ENCODE assay signal across 17 cellular contexts in genomic region chr11:202490-202889, GRCh38. TPM values are rescaled to one million over a fixed set of nuclear protein-coding genes. Genes with fewer than 3 reads are reported as not detected.
A peak's percentile ranks its signal among the peaks of the same experiment; 100 is the strongest.
DNase-seq lines count a peak whose midpoint lies in the region; ATAC-seq, FAIRE-seq and TF ChIP-seq lines count a peak whose summit lies in the region.
"Had no signal": no experiment of that assay in that cellular context is flagged by ENCODE, and none has a peak within 500 bp of the region (broad histone marks: within the 10 kb centered on the region; RNA-seq: fewer than 3 reads in every experiment).

No MANE protein-coding gene starts in this region.

- intact Hi-C loops in HepG2 (cut with micrococcal nuclease; ENCODE audit: unreplicated experiment), result no loop called here
- intact Hi-C loops in right lobe of liver (cut with DNase I), result loop anchor here in 1 of 2 donors (5.0 kb wide), 1 partner anchor 45 kb away; no protein-coding TSS in a partner anchor

- H4K20me1 ChIP-seq in HepG2 (ENCODE audit: insufficient read depth, low read length), result peaks cover 7% of the 10 kb centered on the region; the same call in 1 of the 2 replicates

- in situ Hi-C loops in HepG2 (cut with HindIII; ENCODE audit: extremely low pct_ligation_motif_present, low pct_unique_long_range_greater_than_20kb), result no loop called here

- H3K79me2 ChIP-seq in HepG2 (ENCODE audit: insufficient read depth, low read length), result peaks cover 20% of the 10 kb centered on the region

- H3K9ac ChIP-seq in HepG2 (ENCODE audit: insufficient read depth, low read depth, low read length), result no peak overlapping the region

- no peak overlapping the region for H3K4me2 ChIP-seq in HepG2 (ENCODE audit: low read depth, low read length)
- H3K4me2 ChIP-seq: PC-9 had no signal

- ATAC-seq in HepG2, result no peak
- no peak for ATAC-seq in right lobe of liver
- no peak for ATAC-seq in activated CD8-positive, alpha-beta memory T cell treated with anti-CD3 and anti-CD28 coated beads, Interleukin-2, amount 10 ng/mL, durations not matched to agents 7 days and 5 days
- ATAC-seq in left lobe of liver, result no peak
- ATAC-seq in GM18868 (IDR thresholded peaks at IDR 0.05; ENCODE audit: unreplicated experiment), result no peak
- ATAC-seq: body of pancreas had no signal

- CTCF ChIA-PET in HepG2 (lab: Yijun Ruan, JAX; ENCODE audit: low intra/inter-chr PET ratio, low total read pairs), result no interaction called here
- CTCF ChIA-PET in activated CD8-positive, alpha-beta memory T cell treated with anti-CD3 and anti-CD28 coated beads, Interleukin-2, amount 10 ng/mL, durations not matched to agents 7 days and 5 days (lab: Charles Lee), result no interaction called here

- H3K36me3 Mint-ChIP-seq in activated CD8-positive, alpha-beta memory T cell treated with anti-CD3 and anti-CD28 coated beads, Interleukin-2, amount 10 ng/mL, durations not matched to agents 7 days and 5 days, result peaks cover 6% of the 10 kb centered on the region

- no peak for DNase-seq in HepG2 (ENCODE audit: low spot score)
- DNase-seq in right lobe of liver, result no peak
- DNase-seq in activated CD8-positive, alpha-beta memory T cell treated with anti-CD3 and anti-CD28 coated beads, Interleukin-2, amount 10 ng/mL, durations not matched to agents 7 days and 5 days, result no peak
- peak; percentile 35 for DNase-seq in left lobe of liver (ENCODE audit: low spot score)
- no peak for DNase-seq in SKM-1 (lab: John Stamatoyannopoulos, UW; ENCODE audit: unreplicated experiment)
- DNase-seq in NCI-H345 treated with DMSO at 0.1 percent for 48 hours (lab: John Stamatoyannopoulos, UW; ENCODE audit: unreplicated experiment), result no peak
- DNase-seq: BE2C; foreskin melanocyte; NCI-H1417; PC-9; stimulated activated naive CD4-positive, alpha-beta T cell treated with Interleukin-2 at 50 U/mL for 16 hours had no signal

- H3K27me3 ChIP-seq in HepG2 (ENCODE audit: control insufficient read depth in 1 of 2, insufficient read depth in 2 of 2, low read length in 2 of 2) (no peaks in the 10 kb centered on the region; a peak in 1 of 5 replicates), right lobe of liver (no peaks in the 10 kb centered on the region), thymus (ENCODE audit: control insufficient read depth, insufficient read depth) (no peaks in the 10 kb centered on the region)
- H3K27me3 ChIP-seq: BE2C, body of pancreas had no signal

- H3K27ac ChIP-seq in HepG2 (ENCODE audit: extremely low read length, insufficient read depth, low read length) (no peak overlapping the region), right lobe of liver (no peak overlapping the region), thymus (ENCODE audit: low read depth) (peak overlapping the region; percentile 48)
- H3K27ac ChIP-seq: body of pancreas, PC-9 had no signal

- peaks cover 23% of the 10 kb centered on the region for H3K4me1 ChIP-seq in HepG2 (ENCODE audit: insufficient read depth, low read length)
- H3K4me1 ChIP-seq in right lobe of liver, result peaks cover 0 to 14% (median 8%) of the 10 kb centered on the region in 4 donors
- peaks cover 19% of the 10 kb centered on the region for H3K4me1 ChIP-seq in thymus (ENCODE audit: control insufficient read depth, insufficient read depth, low read length)
- H3K4me1 ChIP-seq: BE2C had no signal

- H3K4me3 ChIP-seq in HepG2 (replicated peaks in 1 of 3; ENCODE audit: insufficient read depth in 1 of 3, low read depth in 2 of 3, low read length in 3 of 3), result no peak overlapping the region
- H3K4me3 ChIP-seq in right lobe of liver, result no peak overlapping the region
- H3K4me3 ChIP-seq in thymus (ENCODE audit: low read length), result no peak overlapping the region
- H3K4me3 ChIP-seq: body of pancreas, PC-9 had no signal

- POLR2A ChIA-PET in HepG2 (lab: Yijun Ruan, JAX), result no interaction called here

- H2AFZ ChIP-seq in HepG2 (ENCODE audit: low read length), result no peak overlapping the region
- H2AFZ ChIP-seq: PC-9 had no signal

- no peak for TF ChIP-seq POLR2A in HepG2 (IDR thresholded peaks at IDR 0.05; ENCODE audit: insufficient read depth in 1 of 2, low read depth in 2 of 2, low read length in 2 of 2)
- no peak for TF ChIP-seq POLR2A in right lobe of liver (IDR thresholded peaks at IDR 0.05)

- no peak for FAIRE-seq in HepG2 (lab: Jason Lieb, UNC)

- H3K27ac Mint-ChIP-seq in activated CD8-positive, alpha-beta memory T cell treated with anti-CD3 and anti-CD28 coated beads, Interleukin-2, amount 10 ng/mL, durations not matched to agents 7 days and 5 days, result peak overlapping the region; percentile 68

- peaks cover 3 to 23% of the 10 kb centered on the region in 2 experiments; a peak in 4 of 5 replicates for H3K36me3 ChIP-seq in HepG2 (replicated peaks in 1 of 2; ENCODE audit: control insufficient read depth in 1 of 2, insufficient read depth in 2 of 2, low read length in 2 of 2)
- H3K36me3 ChIP-seq in right lobe of liver, result peaks cover 0 to 17% (median 4%) of the 10 kb centered on the region in 4 donors
- H3K36me3 ChIP-seq in thymus (ENCODE audit: control insufficient read depth, insufficient read depth), result peaks cover 28% of the 10 kb centered on the region
- H3K36me3 ChIP-seq: BE2C had no signal

- no peaks in the 10 kb centered on the region for H3K27me3 Mint-ChIP-seq in activated CD8-positive, alpha-beta memory T cell treated with anti-CD3 and anti-CD28 coated beads, Interleukin-2, amount 10 ng/mL, durations not matched to agents 7 days and 5 days

- H3K9me3 ChIP-seq in HepG2 (ENCODE audit: low read length), result no peaks in the 10 kb centered on the region
- no peaks in the 10 kb centered on the region for H3K9me3 ChIP-seq in right lobe of liver
- peaks cover 1% of the 10 kb centered on the region for H3K9me3 ChIP-seq in thymus (ENCODE audit: control insufficient read depth)
- H3K9me3 ChIP-seq: BE2C, body of pancreas had no signal

- 84% methylated on average over 8 of the region's 8 CpGs for WGBS in HepG2 (ENCODE audit: low lambda C conversion rate)
- WGBS in right lobe of liver (ENCODE audit: insufficient coverage, low coverage, low lambda C conversion rate, missing lambda C conversion rate), result 75% methylated on average over 8 of the region's 8 CpGs
- 91% methylated on average over 8 of the region's 8 CpGs for WGBS in thymus

- no peaks in the 10 kb centered on the region for H3K9me3 Mint-ChIP-seq in activated CD8-positive, alpha-beta memory T cell treated with anti-CD3 and anti-CD28 coated beads, Interleukin-2, amount 10 ng/mL, durations not matched to agents 7 days and 5 days (ENCODE audit: low read depth)

- TF ChIP-seq EP300 in HepG2 (IDR thresholded peaks at IDR 0.05; ENCODE audit: low read depth in 2 of 2, low read length in 2 of 2), result no peak
- no peak for TF ChIP-seq EP300 in HepG2 (CRISPR knock-in tag; IDR thresholded peaks at IDR 0.05; ENCODE audit: borderline replicate concordance)

- TF ChIP-seq CTCF in HepG2 (CRISPR knock-in tag; IDR thresholded peaks at IDR 0.05), result no peak
- TF ChIP-seq CTCF in right lobe of liver (IDR thresholded peaks at IDR 0.05), result no peak

- BruUV-seq in HepG2 (replicated peaks; lab: Mats Ljungman, UMichigan), result no TSS peak

- H3K4me1 Mint-ChIP-seq in activated CD8-positive, alpha-beta memory T cell treated with anti-CD3 and anti-CD28 coated beads, Interleukin-2, amount 10 ng/mL, durations not matched to agents 7 days and 5 days, result peaks cover 43% of the 10 kb centered on the region

- no peak for TF ChIP-seq RAD21 in HepG2 (CRISPR knock-in tag; IDR thresholded peaks at IDR 0.05)

- H3K4me3 Mint-ChIP-seq in activated CD8-positive, alpha-beta memory T cell treated with anti-CD3 and anti-CD28 coated beads, Interleukin-2, amount 10 ng/mL, durations not matched to agents 7 days and 5 days, result no peak overlapping the region

RNA-seq across cellular contexts. Expression of gene BET1L, which starts 4.7 kb away (rescaled TPM):
- total RNA-seq in HepG2 (2016; rRNA removed; fragmentation: Illumina TruSeq; extraction: Trizol) (26.2 and 27.3 TPM in 2 replicates), right lobe of liver (10 to 100 TPM; 17.2 to 28.9 (median 24.8) TPM), left lobe of liver (33.6 TPM)
- 12.4 and 15.5 TPM in 2 replicates for total RNA-seq in HepG2 (2016; cell fraction: cytosol; rRNA removed; fragmentation: Illumina TruSeq; extraction: Trizol; ENCODE audit: low read depth)
- total RNA-seq in HepG2 (2016; cell fraction: insoluble cytoplasmic fraction; rRNA removed; fragmentation: Illumina TruSeq; extraction: Trizol), result 25.7 and 25.9 TPM in 2 replicates
- 28.2 and 33.2 TPM in 2 replicates for total RNA-seq in HepG2 (2016; cell fraction: membrane; rRNA removed; fragmentation: Illumina TruSeq; extraction: Trizol)
- 21.6 and 23.3 TPM in 2 replicates for total RNA-seq in HepG2 (2016; cell fraction: nucleus; rRNA removed; fragmentation: Illumina TruSeq; extraction: Trizol)
- polyA plus RNA-seq in HepG2 (2011; rRNA removed) (59.6 and 62.3 TPM in 2 replicates), thymus (27.7 TPM)
- polyA plus RNA-seq in HepG2 (2011; cell fraction: cytosol; rRNA removed), result 56.2 and 64.1 TPM in 2 replicates
- polyA plus RNA-seq in HepG2 (2011; cell fraction: nucleus; rRNA removed), result 79.4 and 81.9 TPM in 2 replicates
- 26.9 and 27.4 TPM in 2 replicates for polyA plus RNA-seq in HepG2 (2012)
- 14.0 and 16.4 TPM in 2 replicates for polyA plus RNA-seq in HepG2 (2016; cell fraction: cytosol; fragmentation: Illumina TruSeq; extraction: Trizol; ENCODE audit: low read depth)
- 36.2 and 45.0 TPM in 2 replicates for polyA plus RNA-seq in HepG2 (2016; cell fraction: insoluble cytoplasmic fraction; fragmentation: Illumina TruSeq; extraction: Trizol; ENCODE audit: low read depth)
- polyA plus RNA-seq in HepG2 (2016; cell fraction: membrane; fragmentation: Illumina TruSeq; extraction: Trizol; ENCODE audit: low read depth), result 37.8 and 37.9 TPM in 2 replicates
- 43.9 and 46.1 TPM in 2 replicates for polyA plus RNA-seq in HepG2 (2016; cell fraction: nucleus; fragmentation: Illumina TruSeq; extraction: Trizol; ENCODE audit: insufficient read depth, low read depth)
- polyA minus RNA-seq in HepG2 (2011; rRNA and poly(A)+ RNA removed; ENCODE audit: low replicate concordance), result 46.5 and 151 TPM in 2 replicates
- 19.7 and 22.1 TPM in 2 replicates for polyA minus RNA-seq in HepG2 (2011; cell fraction: cytosol; rRNA and poly(A)+ RNA removed)
- 61.4 and 63.9 TPM in 2 replicates for polyA minus RNA-seq in HepG2 (2011; cell fraction: nucleus; rRNA and poly(A)+ RNA removed)
- total RNA-seq in activated CD8-positive, alpha-beta memory T cell treated with anti-CD3 and anti-CD28 coated beads, Interleukin-2, amount 10 ng/mL, durations not matched to agents 7 days and 5 days, result 10 to 100 TPM; 28.8 to 31.7 TPM

RNA-seq across cellular contexts. Expression of gene RIC8A, which starts 5.0 kb away (rescaled TPM):
- total RNA-seq in HepG2 (2016; rRNA removed; fragmentation: Illumina TruSeq; extraction: Trizol) (62.1 and 65.0 TPM in 2 replicates), right lobe of liver (10 to 100 TPM; 29.7 to 54.0 (median 32.4) TPM), left lobe of liver (31.4 TPM)
- total RNA-seq in HepG2 (2016; cell fraction: cytosol; rRNA removed; fragmentation: Illumina TruSeq; extraction: Trizol; ENCODE audit: low read depth), result 21.7 and 29.0 TPM in 2 replicates
- total RNA-seq in HepG2 (2016; cell fraction: insoluble cytoplasmic fraction; rRNA removed; fragmentation: Illumina TruSeq; extraction: Trizol), result 55.5 and 60.4 TPM in 2 replicates
- total RNA-seq in HepG2 (2016; cell fraction: membrane; rRNA removed; fragmentation: Illumina TruSeq; extraction: Trizol), result 36.9 and 43.2 TPM in 2 replicates
- 37.1 and 38.2 TPM in 2 replicates for total RNA-seq in HepG2 (2016; cell fraction: nucleus; rRNA removed; fragmentation: Illumina TruSeq; extraction: Trizol)
- polyA plus RNA-seq in HepG2 (2011; rRNA removed) (63.8 and 84.3 TPM in 2 replicates), thymus (54.7 TPM)
- polyA plus RNA-seq in HepG2 (2011; cell fraction: cytosol; rRNA removed), result 47.5 and 48.4 TPM in 2 replicates
- polyA plus RNA-seq in HepG2 (2011; cell fraction: nucleus; rRNA removed), result 143 and 165 TPM in 2 replicates
- 24.6 and 31.6 TPM in 2 replicates for polyA plus RNA-seq in HepG2 (2012)
- polyA plus RNA-seq in HepG2 (2016; cell fraction: cytosol; fragmentation: Illumina TruSeq; extraction: Trizol; ENCODE audit: low read depth), result 10.5 and 10.6 TPM in 2 replicates
- polyA plus RNA-seq in HepG2 (2016; cell fraction: insoluble cytoplasmic fraction; fragmentation: Illumina TruSeq; extraction: Trizol; ENCODE audit: low read depth), result 53.7 and 58.5 TPM in 2 replicates
- polyA plus RNA-seq in HepG2 (2016; cell fraction: membrane; fragmentation: Illumina TruSeq; extraction: Trizol; ENCODE audit: low read depth), result 26.8 and 29.3 TPM in 2 replicates
- 68.0 and 76.5 TPM in 2 replicates for polyA plus RNA-seq in HepG2 (2016; cell fraction: nucleus; fragmentation: Illumina TruSeq; extraction: Trizol; ENCODE audit: insufficient read depth, low read depth)
- 155 and 191 TPM in 2 replicates for polyA minus RNA-seq in HepG2 (2011; rRNA and poly(A)+ RNA removed; ENCODE audit: low replicate concordance)
- polyA minus RNA-seq in HepG2 (2011; cell fraction: cytosol; rRNA and poly(A)+ RNA removed), result 24.9 and 36.3 TPM in 2 replicates
- 47.4 and 55.1 TPM in 2 replicates for polyA minus RNA-seq in HepG2 (2011; cell fraction: nucleus; rRNA and poly(A)+ RNA removed)
- total RNA-seq in activated CD8-positive, alpha-beta memory T cell treated with anti-CD3 and anti-CD28 coated beads, Interleukin-2, amount 10 ng/mL, durations not matched to agents 7 days and 5 days, result 100 to 1,000 TPM; 110 to 113 TPM

RNA-seq across cellular contexts. Expression of gene SCGB1C1, which starts 9.6 kb away (rescaled TPM):
- not detected in 2 replicates for total RNA-seq in HepG2 (2016; rRNA removed; fragmentation: Illumina TruSeq; extraction: Trizol)
- not detected in 2 replicates for total RNA-seq in HepG2 (2016; cell fraction: cytosol; rRNA removed; fragmentation: Illumina TruSeq; extraction: Trizol; ENCODE audit: low read depth)
- total RNA-seq in HepG2 (2016; cell fraction: insoluble cytoplasmic fraction; rRNA removed; fragmentation: Illumina TruSeq; extraction: Trizol), result not detected in 2 replicates
- not detected in 2 replicates for total RNA-seq in HepG2 (2016; cell fraction: membrane; rRNA removed; fragmentation: Illumina TruSeq; extraction: Trizol)
- total RNA-seq in HepG2 (2016; cell fraction: nucleus; rRNA removed; fragmentation: Illumina TruSeq; extraction: Trizol), result not detected in 2 replicates
- polyA plus RNA-seq in HepG2 (2011; rRNA removed), result not detected in 2 replicates
- not detected in 2 replicates for polyA plus RNA-seq in HepG2 (2011; cell fraction: cytosol; rRNA removed)
- polyA plus RNA-seq in HepG2 (2011; cell fraction: nucleus; rRNA removed), result not detected in 2 replicates
- not detected in 2 replicates for polyA plus RNA-seq in HepG2 (2012)
- not detected in 2 replicates for polyA plus RNA-seq in HepG2 (2016; cell fraction: cytosol; fragmentation: Illumina TruSeq; extraction: Trizol; ENCODE audit: low read depth)
- not detected in 2 replicates for polyA plus RNA-seq in HepG2 (2016; cell fraction: insoluble cytoplasmic fraction; fragmentation: Illumina TruSeq; extraction: Trizol; ENCODE audit: low read depth)
- not detected in 2 replicates for polyA plus RNA-seq in HepG2 (2016; cell fraction: membrane; fragmentation: Illumina TruSeq; extraction: Trizol; ENCODE audit: low read depth)
- polyA plus RNA-seq in HepG2 (2016; cell fraction: nucleus; fragmentation: Illumina TruSeq; extraction: Trizol; ENCODE audit: insufficient read depth, low read depth), result not detected in 2 replicates
- not detected in 2 replicates for polyA minus RNA-seq in HepG2 (2011; rRNA and poly(A)+ RNA removed; ENCODE audit: low replicate concordance)
- not detected in 2 replicates for polyA minus RNA-seq in HepG2 (2011; cell fraction: cytosol; rRNA and poly(A)+ RNA removed)
- not detected in 2 replicates for polyA minus RNA-seq in HepG2 (2011; cell fraction: nucleus; rRNA and poly(A)+ RNA removed)
- not detected for total RNA-seq in right lobe of liver
- not detected for total RNA-seq in activated CD8-positive, alpha-beta memory T cell treated with anti-CD3 and anti-CD28 coated beads, Interleukin-2, amount 10 ng/mL, durations not matched to agents 7 days and 5 days
- total RNA-seq in left lobe of liver, result not detected
- 0.34 TPM for polyA plus RNA-seq in thymus
- total RNA-seq: body of pancreas; Daoy; NCI-H460; PC-9; T-helper 2 cell treated with Interferon-gamma antibody and Interleukin-4, amounts not matched to agents 100 ng/mL and 5 ng/mL, for 36 hours had no signal

RNA-seq across cellular contexts. Expression of gene SIRT3, which starts 33.7 kb away (rescaled TPM):
- 12.9 and 15.1 TPM in 2 replicates for total RNA-seq in HepG2 (2016; rRNA removed; fragmentation: Illumina TruSeq; extraction: Trizol)
- total RNA-seq in HepG2 (2016; cell fraction: cytosol; rRNA removed; fragmentation: Illumina TruSeq; extraction: Trizol; ENCODE audit: low read depth), result 4.3 and 4.7 TPM in 2 replicates
- 12.6 and 15.2 TPM in 2 replicates for total RNA-seq in HepG2 (2016; cell fraction: insoluble cytoplasmic fraction; rRNA removed; fragmentation: Illumina TruSeq; extraction: Trizol)
- 7.0 and 8.3 TPM in 2 replicates for total RNA-seq in HepG2 (2016; cell fraction: membrane; rRNA removed; fragmentation: Illumina TruSeq; extraction: Trizol)
- 11.1 and 12.1 TPM in 2 replicates for total RNA-seq in HepG2 (2016; cell fraction: nucleus; rRNA removed; fragmentation: Illumina TruSeq; extraction: Trizol)
- polyA plus RNA-seq in HepG2 (2011; rRNA removed), result 18.2 and 19.0 TPM in 2 replicates
- polyA plus RNA-seq in HepG2 (2011; cell fraction: cytosol; rRNA removed), result 16.5 and 17.1 TPM in 2 replicates
- polyA plus RNA-seq in HepG2 (2011; cell fraction: nucleus; rRNA removed), result 39.8 and 57.2 TPM in 2 replicates
- polyA plus RNA-seq in HepG2 (2012), result 16.8 and 22.4 TPM in 2 replicates
- 3.1 TPM in 2 replicates for polyA plus RNA-seq in HepG2 (2016; cell fraction: cytosol; fragmentation: Illumina TruSeq; extraction: Trizol; ENCODE audit: low read depth)
- 15.2 and 18.2 TPM in 2 replicates for polyA plus RNA-seq in HepG2 (2016; cell fraction: insoluble cytoplasmic fraction; fragmentation: Illumina TruSeq; extraction: Trizol; ENCODE audit: low read depth)
- 6.2 and 6.5 TPM in 2 replicates for polyA plus RNA-seq in HepG2 (2016; cell fraction: membrane; fragmentation: Illumina TruSeq; extraction: Trizol; ENCODE audit: low read depth)
- polyA plus RNA-seq in HepG2 (2016; cell fraction: nucleus; fragmentation: Illumina TruSeq; extraction: Trizol; ENCODE audit: insufficient read depth, low read depth), result 43.9 and 44.8 TPM in 2 replicates
- 12.3 and 25.8 TPM in 2 replicates for polyA minus RNA-seq in HepG2 (2011; rRNA and poly(A)+ RNA removed; ENCODE audit: low replicate concordance)
- polyA minus RNA-seq in HepG2 (2011; cell fraction: cytosol; rRNA and poly(A)+ RNA removed), result 6.1 and 7.0 TPM in 2 replicates
- 15.4 and 20.0 TPM in 2 replicates for polyA minus RNA-seq in HepG2 (2011; cell fraction: nucleus; rRNA and poly(A)+ RNA removed)
- 10 to 100 TPM in 5 of 6 experiments, 1 to 10 TPM in 1; 9.2 to 22.0 (median 15.5) TPM for total RNA-seq in right lobe of liver
- total RNA-seq in activated CD8-positive, alpha-beta memory T cell treated with anti-CD3 and anti-CD28 coated beads, Interleukin-2, amount 10 ng/mL, durations not matched to agents 7 days and 5 days, result 10 to 100 TPM; 12.8 to 15.9 TPM
- 21.4 TPM for total RNA-seq in left lobe of liver
- polyA plus RNA-seq in thymus, result 38.3 TPM

RNA-seq across cellular contexts. Expression of gene PSMD13, which starts 34.3 kb away (rescaled TPM):
- total RNA-seq in HepG2 (2016; rRNA removed; fragmentation: Illumina TruSeq; extraction: Trizol), result 117 and 172 TPM in 2 replicates
- 23.5 and 27.8 TPM in 2 replicates for total RNA-seq in HepG2 (2016; cell fraction: cytosol; rRNA removed; fragmentation: Illumina TruSeq; extraction: Trizol; ENCODE audit: low read depth)
- 119 and 174 TPM in 2 replicates for total RNA-seq in HepG2 (2016; cell fraction: insoluble cytoplasmic fraction; rRNA removed; fragmentation: Illumina TruSeq; extraction: Trizol)
- 34.7 and 39.6 TPM in 2 replicates for total RNA-seq in HepG2 (2016; cell fraction: membrane; rRNA removed; fragmentation: Illumina TruSeq; extraction: Trizol)
- total RNA-seq in HepG2 (2016; cell fraction: nucleus; rRNA removed; fragmentation: Illumina TruSeq; extraction: Trizol), result 57.8 and 58.4 TPM in 2 replicates
- polyA plus RNA-seq in HepG2 (2011; rRNA removed), result 78.5 and 83.0 TPM in 2 replicates
- polyA plus RNA-seq in HepG2 (2011; cell fraction: cytosol; rRNA removed), result 85.7 and 91.7 TPM in 2 replicates
- 55.6 and 67.0 TPM in 2 replicates for polyA plus RNA-seq in HepG2 (2011; cell fraction: nucleus; rRNA removed)
- 61.4 and 66.9 TPM in 2 replicates for polyA plus RNA-seq in HepG2 (2012)
- polyA plus RNA-seq in HepG2 (2016; cell fraction: cytosol; fragmentation: Illumina TruSeq; extraction: Trizol; ENCODE audit: low read depth), result 17.8 and 18.9 TPM in 2 replicates
- polyA plus RNA-seq in HepG2 (2016; cell fraction: insoluble cytoplasmic fraction; fragmentation: Illumina TruSeq; extraction: Trizol; ENCODE audit: low read depth), result 134 and 147 TPM in 2 replicates
- polyA plus RNA-seq in HepG2 (2016; cell fraction: membrane; fragmentation: Illumina TruSeq; extraction: Trizol; ENCODE audit: low read depth), result 24.1 and 26.8 TPM in 2 replicates
- polyA plus RNA-seq in HepG2 (2016; cell fraction: nucleus; fragmentation: Illumina TruSeq; extraction: Trizol; ENCODE audit: insufficient read depth, low read depth), result 102 and 107 TPM in 2 replicates
- 52.2 and 63.9 TPM in 2 replicates for polyA minus RNA-seq in HepG2 (2011; rRNA and poly(A)+ RNA removed; ENCODE audit: low replicate concordance)
- 23.7 and 24.1 TPM in 2 replicates for polyA minus RNA-seq in HepG2 (2011; cell fraction: cytosol; rRNA and poly(A)+ RNA removed)
- polyA minus RNA-seq in HepG2 (2011; cell fraction: nucleus; rRNA and poly(A)+ RNA removed), result 29.9 and 34.1 TPM in 2 replicates
- 10 to 100 TPM; 46.1 to 71.5 (median 48.7) TPM for total RNA-seq in right lobe of liver
- total RNA-seq in activated CD8-positive, alpha-beta memory T cell treated with anti-CD3 and anti-CD28 coated beads, Interleukin-2, amount 10 ng/mL, durations not matched to agents 7 days and 5 days, result 100 to 1,000 TPM; 166 to 199 TPM
- total RNA-seq in left lobe of liver, result 49.5 TPM
- 192 TPM for polyA plus RNA-seq in thymus
